In the genomic region with DNA sequence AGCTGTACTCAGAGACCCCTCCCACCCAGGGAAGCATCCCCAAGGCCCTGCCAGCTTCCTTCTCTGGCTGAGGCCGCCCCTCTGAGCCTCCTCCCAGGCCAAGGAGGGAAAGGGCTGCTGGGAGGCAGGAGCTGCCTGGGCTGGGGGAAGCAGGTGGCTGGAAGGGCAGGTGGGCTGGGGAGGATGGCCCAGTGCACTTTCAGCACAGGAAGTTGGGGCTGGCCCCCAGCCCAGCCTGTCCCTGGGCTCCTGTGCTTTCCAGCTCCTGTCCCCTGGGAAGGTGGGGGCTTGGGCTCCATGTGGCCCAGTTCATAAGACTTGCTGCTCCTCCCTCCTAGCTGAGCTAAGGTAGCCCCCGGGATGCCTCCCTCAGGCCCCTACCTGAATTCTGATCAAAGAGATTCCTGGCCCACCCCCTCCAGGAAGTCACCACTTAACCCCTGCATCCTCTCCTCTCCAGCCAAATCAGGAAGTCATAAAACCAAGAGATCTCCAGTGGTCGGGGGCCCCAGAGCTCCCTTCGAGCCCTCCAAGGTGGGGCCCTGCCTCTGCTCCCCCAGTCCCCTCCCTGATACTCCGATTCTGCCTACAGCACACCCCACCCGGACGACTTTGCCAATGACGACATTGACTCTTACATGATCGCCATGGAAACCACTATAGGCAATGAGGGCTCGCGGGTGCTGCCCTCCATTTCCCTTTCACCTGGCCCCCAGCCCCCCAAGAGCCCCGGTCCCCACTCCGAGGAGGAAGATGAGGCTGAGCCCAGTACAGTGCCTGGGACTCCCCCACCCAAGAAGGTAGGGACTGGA, we compare ENCODE assay signal across 13 cellular contexts. TPM values are rescaled to one million over a fixed set of nuclear protein-coding genes. Genes with fewer than 3 reads are reported as not detected.
A peak's percentile ranks its signal among the peaks of the same experiment; 100 is the strongest.
DNase-seq lines count a peak whose midpoint lies in the region; FAIRE-seq and TF ChIP-seq lines count a peak whose summit lies in the region.
"Had no signal": no experiment of that assay in that cellular context is flagged by ENCODE, and none has a peak within 500 bp of the region (broad histone marks: within the 10 kb centered on the region; RNA-seq: fewer than 3 reads in every experiment).

No MANE protein-coding gene starts in this region.

- H4K20me1 ChIP-seq in H9 (ENCODE audit: control insufficient read depth, insufficient read depth, insufficient read length) (no peaks in the 10 kb centered on the region), GM23248 (ENCODE audit: insufficient read depth) (no peaks in the 10 kb centered on the region)

- no peak overlapping the region for H3K4me2 ChIP-seq in H9 (ENCODE audit: insufficient read depth, insufficient read length, low read length)
- H3K4me2 ChIP-seq in mesendoderm (ENCODE audit: low read length): no peak overlapping the region
- H3K4me2 ChIP-seq in GM23248 (ENCODE audit: unreplicated experiment): no peak overlapping the region

- no peak for TF ChIP-seq CTCF in H9 (conservative IDR thresholded peaks at IDR 0.05)

- FAIRE-seq in HTR-8/SVneo (lab: Jason Lieb, UNC): no peak

- H3K4me1 Mint-ChIP-seq in H9: peaks cover 23 to 25% of the 10 kb centered on the region in 2 experiments

- H3K4ac ChIP-seq in H9 (ENCODE audit: low read depth, low read length) (no peak overlapping the region), mesendoderm (ENCODE audit: low read depth, low read length) (no peak overlapping the region)

- no peak overlapping the region for H3K4me3 ChIP-seq in mesendoderm (ENCODE audit: low read length)
- no peak overlapping the region for H3K4me3 ChIP-seq in GM23248
- H3K4me3 ChIP-seq: Peyer's patch had no signal

- H3K4me1 ChIP-seq in H9 (ENCODE audit: insufficient read depth, low read length): peaks cover 2% of the 10 kb centered on the region; the same call in 1 of the 2 replicates
- H3K4me1 ChIP-seq in mesendoderm (ENCODE audit: control insufficient read depth, low read depth, low read length): peaks cover 8% of the 10 kb centered on the region
- H3K4me1 ChIP-seq in GM23248 (ENCODE audit: insufficient read depth): peaks cover 3% of the 10 kb centered on the region

- H4K8ac ChIP-seq in H9 (replicated peaks; ENCODE audit: insufficient read length, low read depth, low read length): no peak overlapping the region
- no peak overlapping the region for H4K8ac ChIP-seq in mesendoderm (ENCODE audit: low read depth, low read length)

- H3F3A ChIP-seq in GM23248 (ENCODE audit: insufficient read depth): no peaks in the 10 kb centered on the region

- no peak overlapping the region for H2BK120ac ChIP-seq in H9 (ENCODE audit: low read depth, low read length, poor library complexity, severe bottlenecking)
- no peak overlapping the region for H2BK120ac ChIP-seq in mesendoderm (ENCODE audit: low read depth, low read length)

- no peak overlapping the region for H2BK12ac ChIP-seq in H9 (ENCODE audit: insufficient read length, low read depth, low read length)

- peak overlapping the region in 1 of 2 experiments; percentile 67; a peak in 4 of 5 replicates for H3K4me3 Mint-ChIP-seq in H9
- H3K4me3 Mint-ChIP-seq: type B pancreatic cell had no signal

- no peak overlapping the region for H2BK15ac ChIP-seq in H9 (ENCODE audit: low read depth, low read length)
- no peak overlapping the region for H2BK15ac ChIP-seq in mesendoderm (replicated peaks; ENCODE audit: low read depth)

- no peak overlapping the region for H2AFZ ChIP-seq in H9 (ENCODE audit: low read length)
- H2AFZ ChIP-seq in GM23248: no peak overlapping the region

- H3K36me3 Mint-ChIP-seq in H9 (ENCODE audit: insufficient read depth in 1 of 3, low read depth in 3 of 3): peaks cover 21 to 57% (median 51%) of the 10 kb centered on the region in 3 experiments
- H3K36me3 Mint-ChIP-seq: type B pancreatic cell had no signal

- H3K9ac ChIP-seq in H9 (ENCODE audit: extremely low read depth, insufficient read length, low read length) (no peak overlapping the region), mesendoderm (ENCODE audit: low read length) (peak overlapping the region; percentile 49), GM23248 (no peak overlapping the region)

- H3K79me1 ChIP-seq in H9 (ENCODE audit: insufficient read depth, low read depth, low read length, poor library complexity, severe bottlenecking) (peaks cover 3% of the 10 kb centered on the region), mesendoderm (ENCODE audit: low read length) (peaks cover 17% of the 10 kb centered on the region)

- H3K79me2 ChIP-seq in H9 (ENCODE audit: insufficient read depth, low read length) (peaks cover 4% of the 10 kb centered on the region; the same call in 1 of the 2 replicates), mesendoderm (ENCODE audit: control insufficient read depth, insufficient read depth, low read length) (peaks cover 20% of the 10 kb centered on the region), GM23248 (ENCODE audit: insufficient read depth) (peaks cover 32% of the 10 kb centered on the region)

- H3K56ac ChIP-seq in H9 (ENCODE audit: insufficient read length, low read depth, low read length): no peak overlapping the region
- peak overlapping the region; percentile 64 for H3K56ac ChIP-seq in mesendoderm (ENCODE audit: low read length)

- H3K23me2 ChIP-seq in H9 (ENCODE audit: insufficient read length, low read depth, low read length, poor library complexity, severe bottlenecking): peaks cover 11% of the 10 kb centered on the region

- no peaks in the 10 kb centered on the region for H3K9me2 ChIP-seq in GM23248 (ENCODE audit: insufficient read depth)

- H3K9me3 Mint-ChIP-seq in H9: no peaks in the 10 kb centered on the region; a peak in 1 of 5 replicates
- H3K9me3 Mint-ChIP-seq: brain, type B pancreatic cell had no signal

- H2BK20ac ChIP-seq in H9 (ENCODE audit: low read depth, low read length, poor library complexity, severe bottlenecking): no peak overlapping the region

- no peak overlapping the region for H3K23ac ChIP-seq in H9 (ENCODE audit: insufficient read length, low read depth, low read length)
- H3K23ac ChIP-seq in mesendoderm (ENCODE audit: low read length): no peak overlapping the region

- in situ Hi-C loops in GM23248 (cut with MboI): no loop called here

- no peak overlapping the region for H2AK5ac ChIP-seq in H9 (ENCODE audit: insufficient read length, low read length)
- no peak overlapping the region for H2AK5ac ChIP-seq in mesendoderm (ENCODE audit: low read length)

- H3K27ac Mint-ChIP-seq in H9: peak overlapping the region; percentile 86 to 90 (median 88); a peak in 6 of 7 replicates
- H3K27ac Mint-ChIP-seq: type B pancreatic cell had no signal

- H2BK5ac ChIP-seq in H9 (ENCODE audit: insufficient read length, low read length): no peak overlapping the region
- peak overlapping the region; percentile 45 for H2BK5ac ChIP-seq in mesendoderm (ENCODE audit: low read length)

- no peak overlapping the region for H4K91ac ChIP-seq in H9 (ENCODE audit: insufficient read length, low read depth, low read length)

- H3K27ac ChIP-seq in H9 (ENCODE audit: insufficient read length, low read depth, low read length) (no peak overlapping the region), mesendoderm (ENCODE audit: low read depth, low read length) (peak overlapping the region; percentile 78), GM23248 (no peak overlapping the region)

- no peaks in the 10 kb centered on the region for H3K27me3 Mint-ChIP-seq in H9 (ENCODE audit: low read depth)
- H3K27me3 Mint-ChIP-seq: type B pancreatic cell had no signal

- no peak overlapping the region for H3K14ac ChIP-seq in H9 (ENCODE audit: insufficient read depth, low read length)

- WGBS in H9 (ENCODE audit: extremely low coverage, insufficient read length, low lambda C conversion rate): no CpG with 5 or more reads among the region's 13 CpGs
- WGBS in mesendoderm (ENCODE audit: extremely low coverage, insufficient coverage, low lambda C conversion rate): no CpG with 5 or more reads among the region's 13 CpGs
- WGBS in GM23248 (ENCODE audit: low coverage in 1 of 2, low lambda C conversion rate in 2 of 2, missing lambda C conversion rate in 2 of 2), 2 experiments: 69 to 71% methylated on average over 12 to 13 of the region's 13 CpGs

- H3K27me3 ChIP-seq in H9 (ENCODE audit: insufficient read depth, low read length) (no peaks in the 10 kb centered on the region), mesendoderm (ENCODE audit: insufficient read depth, low read length, poor library complexity) (no peaks in the 10 kb centered on the region), GM23248 (replicated peaks; ENCODE audit: insufficient read depth) (no peaks in the 10 kb centered on the region)
- H3K27me3 ChIP-seq: Peyer's patch had no signal

- H3K9me3 ChIP-seq in H9 (ENCODE audit: control insufficient read depth, low read depth, low read length) (no peaks in the 10 kb centered on the region), GM23248 (ENCODE audit: low read depth) (no peaks in the 10 kb centered on the region)
- H3K9me3 ChIP-seq: Peyer's patch had no signal

- H4K5ac ChIP-seq in H9 (ENCODE audit: insufficient read length, low read depth, low read length): no peak overlapping the region
- no peak overlapping the region for H4K5ac ChIP-seq in mesendoderm (ENCODE audit: low read length)

- TF ChIP-seq POLR2A in Raji (IDR thresholded peaks at IDR 0.05; ENCODE audit: insufficient read depth, low read depth, low read length): 0 out of 2 replicates have a peak, but pooled peaks have one; percentile 14

- peaks cover 9% of the 10 kb centered on the region for H3K36me3 ChIP-seq in mesendoderm (ENCODE audit: control insufficient read depth, insufficient read depth, low read length)
- peaks cover 7% of the 10 kb centered on the region; the same call in 1 of the 2 replicates for H3K36me3 ChIP-seq in GM23248 (ENCODE audit: low read depth)

- no peak overlapping the region for H3T11ph ChIP-seq in H9 (ENCODE audit: low read length)

- H3K18ac ChIP-seq in H9 (ENCODE audit: insufficient read length, low read depth, low read length): no peak overlapping the region
- no peak overlapping the region for H3K18ac ChIP-seq in mesendoderm (ENCODE audit: low read length)

- DNase-seq in H9 (peak; percentile 80), mesendoderm (peak; percentile 78), HTR-8/SVneo (ENCODE audit: insufficient read length, low spot score) (no peak), GM23248 (no peak)
- no peak for DNase-seq in activated effector memory CD4-positive, alpha-beta T cell treated with Interleukin-2 at 50 U/mL for 16 hours
- DNase-seq: DMS79 treated with DMSO at 0.1 percent for 48 hours, NCI-H1694 treated with DMSO at 0.1 percent for 48 hours, posterior cingulate gyrus had no signal

RNA-seq across cellular contexts. Expression of a gene that starts 4.9 kb away (rescaled TPM):
- 205 and 214 TPM in 2 replicates for total RNA-seq in H9 (2021)
- 216 TPM for polyA plus RNA-seq in mesendoderm (2013, experiment 1 of 2)
- polyA plus RNA-seq in mesendoderm (2013, experiment 2 of 2): 212 TPM
- total RNA-seq in GM23248 (2014; rRNA removed; shearing (Covaris generic)): 140 and 172 TPM in 2 replicates
- 207 and 222 TPM in 2 replicates for polyA plus RNA-seq in GM23248 (2016; fragmentation: Nextera tagmentation; extraction: Ambion mirVana)

RNA-seq across cellular contexts. Expression of a gene that starts 5.0 kb away (rescaled TPM):
- 20.9 and 23.8 TPM in 2 replicates for total RNA-seq in H9 (2021)
- 16.4 TPM for polyA plus RNA-seq in mesendoderm (2013, experiment 1 of 2)
- polyA plus RNA-seq in mesendoderm (2013, experiment 2 of 2): 14.7 TPM
- total RNA-seq in GM23248 (2014; rRNA removed; shearing (Covaris generic)): 0.51 and 4.6 TPM in 2 replicates
- polyA plus RNA-seq in GM23248 (2016; fragmentation: Nextera tagmentation; extraction: Ambion mirVana): 3.9 and 5.7 TPM in 2 replicates

RNA-seq across cellular contexts. Expression of a gene that starts 7.1 kb away (rescaled TPM):
- total RNA-seq in H9 (2021): 0.28 and 0.44 TPM in 2 replicates
- 0.39 TPM for polyA plus RNA-seq in mesendoderm (2013, experiment 1 of 2)
- 0.41 TPM for polyA plus RNA-seq in mesendoderm (2013, experiment 2 of 2)
- total RNA-seq in GM23248 (2014; rRNA removed; shearing (Covaris generic)): not detected in 2 replicates
- polyA plus RNA-seq in GM23248 (2016; fragmentation: Nextera tagmentation; extraction: Ambion mirVana): 0.25 TPM in 1 of 2 replicates, not detected in the other
- total RNA-seq: fibroblast of lung had no signal

RNA-seq across cellular contexts. Expression of a gene that starts 18.7 kb away (rescaled TPM):
- total RNA-seq in H9 (2021): 0.88 and 1.1 TPM in 2 replicates
- 0.14 TPM for polyA plus RNA-seq in mesendoderm (2013, experiment 1 of 2)
- 0.18 TPM for polyA plus RNA-seq in mesendoderm (2013, experiment 2 of 2)
- total RNA-seq in GM23248 (2014; rRNA removed; shearing (Covaris generic)): 0.38 and 0.43 TPM in 2 replicates
- 0.13 and 0.38 TPM in 2 replicates for polyA plus RNA-seq in GM23248 (2016; fragmentation: Nextera tagmentation; extraction: Ambion mirVana)

RNA-seq across cellular contexts. Expression of a gene that starts 23.4 kb away (rescaled TPM):
- total RNA-seq in H9 (2021): 1.6 and 2.1 TPM in 2 replicates
- polyA plus RNA-seq in mesendoderm (2013, experiment 1 of 2): 1.3 TPM
- polyA plus RNA-seq in mesendoderm (2013, experiment 2 of 2): 1.2 TPM
- 33.0 and 39.1 TPM in 2 replicates for total RNA-seq in GM23248 (2014; rRNA removed; shearing (Covaris generic))
- polyA plus RNA-seq in GM23248 (2016; fragmentation: Nextera tagmentation; extraction: Ambion mirVana): 20.0 and 21.1 TPM in 2 replicates

Comparison
In these comparisons a context has a peak if more than half of its experiments do, and no peak if none do; other contexts are left out.
1. DNase-seq: peak in H9 (single experiment) and mesendoderm (single experiment); none in activated effector memory CD4-positive, alpha-beta T cell treated with Interleukin-2 at 50 U/mL for 16 hours (single experiment), HTR-8/SVneo (single experiment) and GM23248 (single experiment).